Comparison of ENCODE assay signal across 18 cellular contexts in the genomic region with DNA sequence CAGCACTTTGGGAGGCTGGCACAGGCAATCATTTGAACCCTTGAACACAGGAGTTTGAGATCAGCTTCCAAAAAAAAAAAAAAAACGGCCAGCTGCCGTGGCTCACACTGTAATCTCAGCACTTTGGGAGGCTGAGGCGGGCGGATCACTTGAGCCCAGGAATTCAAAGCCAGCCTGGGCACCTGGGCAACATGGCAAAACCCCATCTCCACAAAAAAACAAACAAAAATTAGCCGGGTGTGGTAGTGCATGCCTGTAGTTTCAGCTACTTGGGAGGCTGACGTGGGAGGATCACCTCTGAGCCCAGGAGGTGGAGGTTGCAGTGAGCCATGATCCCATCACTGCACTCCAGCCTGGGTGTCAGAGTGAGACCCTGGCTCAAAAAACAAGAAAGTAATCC. TPM values are rescaled to one million over a fixed set of nuclear protein-coding genes. Genes with fewer than 3 reads are reported as not detected.
A peak's percentile ranks its signal among the peaks of the same experiment; 100 is the strongest.
DNase-seq lines count a peak whose midpoint lies in the region; ATAC-seq and TF ChIP-seq lines count a peak whose summit lies in the region.
"Had no signal": no experiment of that assay in that cellular context is flagged by ENCODE, and none has a peak within 500 bp of the region (broad histone marks: within the 10 kb centered on the region; RNA-seq: fewer than 3 reads in every experiment).

No MANE protein-coding gene starts in this region.

- no peaks in the 10 kb centered on the region for H3K36me3 ChIP-seq in CD4-positive, alpha-beta memory T cell (ENCODE audit: insufficient read depth, low read length)
- H3K36me3 ChIP-seq in esophagus muscularis mucosa, result no peaks in the 10 kb centered on the region
- H3K36me3 ChIP-seq: colonic mucosa, transverse colon had no signal

- intact Hi-C loops in CD4-positive, alpha-beta memory T cell (cut with micrococcal nuclease), result no loop called here
- intact Hi-C loops in esophagus muscularis mucosa (cut with DNase I), result no loop called here

- no peak for ATAC-seq in T-cell (replicated peaks in 1 of 4)

- TF ChIP-seq CTCF in esophagus muscularis mucosa (IDR thresholded peaks at IDR 0.05), result no peak

- no peaks in the 10 kb centered on the region for H3K9me3 Mint-ChIP-seq in CD4-positive, alpha-beta memory T cell
- H3K9me3 Mint-ChIP-seq in T-cell, result no peaks in the 10 kb centered on the region
- H3K9me3 Mint-ChIP-seq: H9 had no signal

- peaks cover 0 to 7% of the 10 kb centered on the region in 2 donors for H3K36me3 Mint-ChIP-seq in CD4-positive, alpha-beta memory T cell
- H3K36me3 Mint-ChIP-seq in T-cell, result peaks cover 3% of the 10 kb centered on the region

- H3K4me1 ChIP-seq in CD4-positive, alpha-beta memory T cell (ENCODE audit: insufficient read depth, low read length), result peaks cover 96% of the 10 kb centered on the region
- H3K4me1 ChIP-seq in esophagus muscularis mucosa, result peaks cover 50 to 96% (median 83%) of the 10 kb centered on the region in 4 donors

- H3K4me1 Mint-ChIP-seq in CD4-positive, alpha-beta memory T cell, result peaks cover 66 to 97% (median 83%) of the 10 kb centered on the region in 4 donors
- peaks cover 91 to 96% (median 93%) of the 10 kb centered on the region in 3 donors for H3K4me1 Mint-ChIP-seq in T-cell

- POLR2A ChIA-PET in CD4-positive, alpha-beta memory T cell (lab: Charles Lee; ENCODE audit: partially characterized antibody), result interaction anchor here (0.7 to 1.3 kb wide), 2 partner anchors 14 kb away, joined by 3 to 4 read pairs; no protein-coding TSS in a partner anchor
- POLR2A ChIA-PET in T-cell (lab: Charles Lee), result interaction anchor here in 1 of 2 donors (1.1 kb wide), 1 partner anchor 18 kb away, joined by 4 read pairs; no protein-coding TSS in a partner anchor

- H3K27ac Mint-ChIP-seq in CD4-positive, alpha-beta memory T cell, result peak overlapping the region in 5 of 7 donors; percentile 15 to 65 (median 38)
- peak overlapping the region; percentile 48 to 73 for H3K27ac Mint-ChIP-seq in T-cell

- CTCF ChIA-PET in CD4-positive, alpha-beta memory T cell (lab: Charles Lee; ENCODE audit: partially characterized antibody), result interaction anchor here (1.8 kb wide), 1 partner anchor 27 kb away, joined by 5 read pairs; no protein-coding TSS in a partner anchor
- CTCF ChIA-PET in T-cell (lab: Charles Lee), result interaction anchor here in 1 of 2 donors (0.6 kb wide), 1 partner anchor 433 kb away, joined by 6 read pairs; no protein-coding TSS in a partner anchor

- no peak overlapping the region for H3K4me3 ChIP-seq in CD4-positive, alpha-beta memory T cell (ENCODE audit: low read length in 2 of 2)
- H3K4me3 ChIP-seq in esophagus muscularis mucosa, result no peak overlapping the region
- H3K4me3 ChIP-seq: colonic mucosa, SK-N-MC, transverse colon had no signal

- TF ChIP-seq POLR2A in esophagus muscularis mucosa (IDR thresholded peaks at IDR 0.05; ENCODE audit: low read depth), result no peak

- DNase-seq in NCI-H2171 treated with DMSO at 0.1 percent for 48 hours (lab: John Stamatoyannopoulos, UW) (peak; percentile 46), NCI-H2171 (lab: John Stamatoyannopoulos, UW) (no peak), T-cell (no peak), myocyte (ENCODE audit: low read depth) (peak; percentile 40), esophagus muscularis mucosa (ENCODE audit: extremely low spot score) (no peak), Kasumi-1 (lab: John Stamatoyannopoulos, UW) (no peak), NCI-H1417 (lab: John Stamatoyannopoulos, UW) (no peak)
- DNase-seq in CD4-positive, alpha-beta memory T cell, result no peak
- DNase-seq: activated naive CD4-positive, alpha-beta T cell treated with Interleukin-2 at 50 U/mL for 16 hours; Caco-2; colonic mucosa; foreskin melanocyte; GF-D8; H9; NCI-H187; stimulated activated naive CD4-positive, alpha-beta T cell; transverse colon had no signal

- no peak for TF ChIP-seq EP300 in esophagus muscularis mucosa (IDR thresholded peaks at IDR 0.05)

- H3K27me3 ChIP-seq in CD4-positive, alpha-beta memory T cell (ENCODE audit: insufficient read depth, low read length), result no peaks in the 10 kb centered on the region
- no peaks in the 10 kb centered on the region for H3K27me3 ChIP-seq in esophagus muscularis mucosa
- H3K27me3 ChIP-seq: colonic mucosa, transverse colon had no signal

- H3K4me3 Mint-ChIP-seq in CD4-positive, alpha-beta memory T cell, result peak overlapping the region in 6 of 8 donors; percentile 16 to 68 (median 36)
- peak overlapping the region in 1 of 3 donors; percentile 58 for H3K4me3 Mint-ChIP-seq in T-cell
- H3K4me3 Mint-ChIP-seq: H9 had no signal

- H3K27me3 Mint-ChIP-seq in CD4-positive, alpha-beta memory T cell, result no peaks in the 10 kb centered on the region
- no peaks in the 10 kb centered on the region for H3K27me3 Mint-ChIP-seq in T-cell

- H3K27ac ChIP-seq in CD4-positive, alpha-beta memory T cell (ENCODE audit: low read depth, low read length), result no peak overlapping the region
- no peak overlapping the region for H3K27ac ChIP-seq in esophagus muscularis mucosa (replicated peaks in 1 of 4)
- H3K27ac ChIP-seq: colonic mucosa, SK-N-MC, transverse colon had no signal

- no peaks in the 10 kb centered on the region for H3K9me3 ChIP-seq in CD4-positive, alpha-beta memory T cell (ENCODE audit: control insufficient read depth in 1 of 2, low read length in 2 of 2)
- no peaks in the 10 kb centered on the region for H3K9me3 ChIP-seq in esophagus muscularis mucosa
- H3K9me3 ChIP-seq: Caco-2, colonic mucosa, transverse colon had no signal

- WGBS in esophagus muscularis mucosa, result 58% methylated on average over 6 of the region's 6 CpGs

RNA-seq across cellular contexts. Expression of a gene that starts 39.0 kb away (rescaled TPM):
- total RNA-seq in CD4-positive, alpha-beta memory T cell, result 100 to 1,000 TPM; 131 to 133 TPM
- 100 to 1,000 TPM; 129 to 155 TPM for polyA plus RNA-seq in CD4-positive, alpha-beta memory T cell
- total RNA-seq in T-cell, result 100 to 1,000 TPM; 103 to 133 (median 130) TPM
- 125 and 138 TPM in 2 replicates for total RNA-seq in myocyte
- 109 TPM for polyA plus RNA-seq in myocyte (2012)
- 100 to 1,000 TPM in 3 of 4 donors, 10 to 100 TPM in 1; 84.3 to 140 (median 113) TPM for total RNA-seq in esophagus muscularis mucosa

Comparison
In these comparisons a context has a peak if more than half of its experiments do, and no peak if none do; other contexts are left out.
1. DNase-seq: peak in NCI-H2171 treated with DMSO at 0.1 percent for 48 hours (single experiment) and myocyte (single experiment); none in NCI-H2171 (single experiment), CD4-positive, alpha-beta memory T cell (0 of 5), T-cell (0 of 34), esophagus muscularis mucosa (single experiment), Kasumi-1 (0 of 2) and NCI-H1417 (0 of 3).